Comparison of ENCODE assay signal across 8 cellular contexts in the genomic region with DNA sequence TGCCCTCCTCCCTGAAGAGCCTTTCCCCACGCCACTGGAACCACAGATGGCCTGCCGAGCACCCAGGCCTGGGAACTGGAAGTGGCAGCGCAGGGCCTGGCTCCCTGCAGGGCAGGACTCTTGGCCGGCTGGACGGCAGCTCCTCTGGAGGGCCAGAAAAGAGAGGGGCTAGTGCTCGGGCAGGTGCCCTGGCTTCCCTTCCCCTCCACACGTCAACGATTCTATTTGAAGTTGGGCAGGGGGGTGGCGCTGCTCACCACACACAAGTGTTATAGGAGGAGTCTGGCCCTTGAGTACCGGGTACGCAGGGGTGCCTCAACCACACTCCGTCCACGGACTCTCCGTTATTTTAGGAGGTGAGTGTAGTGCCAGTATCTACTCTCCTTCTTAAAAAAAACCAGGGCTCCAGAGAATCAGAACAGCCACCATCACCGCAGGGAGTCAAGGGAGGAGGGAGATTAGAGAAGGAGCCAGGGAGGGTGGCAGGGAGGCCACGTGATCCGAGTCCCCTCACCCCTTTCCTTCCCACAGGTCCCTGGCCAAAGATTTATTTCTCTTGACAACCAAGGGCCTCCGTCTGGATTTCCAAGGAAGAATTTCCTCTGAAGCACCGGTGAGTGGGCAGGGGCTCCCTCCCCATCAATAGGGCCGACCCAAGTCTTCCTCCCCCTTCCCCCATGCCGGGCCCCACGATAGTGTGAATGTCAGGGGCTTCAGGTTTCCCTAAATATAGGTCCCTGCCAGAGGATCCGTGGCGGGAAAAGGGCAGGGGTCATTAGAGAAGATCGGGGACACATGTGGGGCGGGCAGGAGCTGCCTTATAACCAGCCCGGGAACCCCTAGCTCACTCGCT. TPM values are rescaled to one million over a fixed set of nuclear protein-coding genes. Genes with fewer than 3 reads are reported as not detected.
A peak's percentile ranks its signal among the peaks of the same experiment; 100 is the strongest.
DNase-seq lines count a peak whose midpoint lies in the region; TF ChIP-seq lines count a peak whose summit lies in the region.

No MANE protein-coding gene starts in this region.

- H3K79me2 ChIP-seq in osteoblast (ENCODE audit: insufficient read depth, low read length) = peaks cover 39% of the 10 kb centered on the region

- H3K36me3 ChIP-seq in osteoblast (ENCODE audit: insufficient read depth, low read length) (peaks cover 42% of the 10 kb centered on the region), tibial artery (peaks cover 22 to 26% (median 23%) of the 10 kb centered on the region in 3 donors)

- H3K27me3 ChIP-seq in osteoblast (ENCODE audit: insufficient read depth, low read length) (no peaks in the 10 kb centered on the region), tibial artery (no peaks in the 10 kb centered on the region)

- intact Hi-C loops in tibial artery (cut with DNase I; ENCODE audit: low total_unique reads) = no loop called here

- TF ChIP-seq CTCF in GM12874 (IDR thresholded peaks at IDR 0.05; ENCODE audit: insufficient read depth, low read depth, low read length) (peak; percentile 41), osteoblast (IDR thresholded peaks at IDR 0.05; ENCODE audit: extremely low read depth, low read depth, low read length) (peak; percentile 8), tibial artery (IDR thresholded peaks at IDR 0.05) (peak; percentile 31 to 33)

- peaks cover 34% of the 10 kb centered on the region for H4K20me1 ChIP-seq in osteoblast (ENCODE audit: insufficient read depth, low read length)

- H3K9me3 ChIP-seq in osteoblast (ENCODE audit: low read depth, low read length) (no peaks in the 10 kb centered on the region), tibial artery (no peaks in the 10 kb centered on the region)

- peak overlapping the region; percentile 83 for H2AFZ ChIP-seq in osteoblast (ENCODE audit: low read length)

- DNase-seq in HuH-7 (ENCODE audit: low spot score) (peak; percentile 74), RPMI8226 (peak; percentile 91), globus pallidus (ENCODE audit: low spot score) (peak; percentile 87), osteoblast (ENCODE audit: insufficient read length, low spot score, missing footprints) (peak; percentile 89), tibial artery (peak; percentile 88 to 92), NCI-H226 (no peak)
- DNase-seq in activated naive CD4-positive, alpha-beta T cell treated with Interleukin-2 at 50 U/mL for 16 hours = peak; percentile 73

- H3K27ac ChIP-seq in osteoblast (ENCODE audit: low read depth, low read length) = peak overlapping the region; percentile 96
- H3K27ac ChIP-seq in tibial artery = peak overlapping the region; percentile 96 to 97

- peak overlapping the region; percentile 95 for H3K4me3 ChIP-seq in osteoblast (ENCODE audit: insufficient read depth, low read length)
- H3K4me3 ChIP-seq in tibial artery = peak overlapping the region; percentile 98 to 99

- H3K4me1 ChIP-seq in osteoblast (ENCODE audit: insufficient read depth, low read length) (peaks cover 41% of the 10 kb centered on the region), tibial artery (peaks cover 0 to 54% (median 40%) of the 10 kb centered on the region in 4 donors)

- H3K4me2 ChIP-seq in osteoblast (ENCODE audit: insufficient read depth, low read length) = peak overlapping the region; percentile 93

RNA-seq across cellular contexts. Expression of gene ALDOA, which starts 1.4 kb away (rescaled TPM):
- total RNA-seq in osteoblast = 579 and 705 TPM in 2 replicates

RNA-seq across cellular contexts. Expression of gene PPP4C, which starts 11.7 kb away (rescaled TPM):
- total RNA-seq in osteoblast = 175 and 178 TPM in 2 replicates

RNA-seq across cellular contexts. Expression of gene TBX6, which starts 27.6 kb away (rescaled TPM):
- total RNA-seq in osteoblast = 0.29 and 0.36 TPM in 2 replicates

RNA-seq across cellular contexts. Expression of gene YPEL3, which starts 31.9 kb away (rescaled TPM):
- total RNA-seq in osteoblast = 28.2 and 31.2 TPM in 2 replicates

RNA-seq across cellular contexts. Expression of gene TLCD3B, which starts 33.0 kb away (rescaled TPM):
- 0.36 TPM in 1 of 2 replicates, not detected in the other for total RNA-seq in osteoblast
